19 cellular contexts compared by ENCODE assay signal in genomic region chr14:44759263-44759662, GRCh38.
DNase-seq lines count a peak whose midpoint lies in the region; ATAC-seq, FAIRE-seq and TF ChIP-seq lines count a peak whose summit lies in the region.
"Had no signal": no experiment of that assay in that cellular context is flagged by ENCODE, and none has a peak within 500 bp of the region (broad histone marks: within the 10 kb centered on the region; RNA-seq: fewer than 3 reads in every experiment).

No MANE protein-coding gene starts in this region.

- H3K23ac ChIP-seq in mesenchymal stem cell (ENCODE audit: low read length in 2 of 2) = no peak overlapping the region

- no peak overlapping the region for H3K14ac ChIP-seq in mesenchymal stem cell (ENCODE audit: low read length in 2 of 2)

- WGBS in mesenchymal stem cell = 91% methylated on average over 2 of the region's 2 CpGs
- WGBS in small intestine, 3 donors = 71 to 82% (median 75%) methylated on average over 2 of the region's 2 CpGs

- H3K4me1 ChIP-seq in A673 (ENCODE audit: insufficient read depth, low read length, poor library complexity, severe bottlenecking) = peaks cover 4% of the 10 kb centered on the region
- no peaks in the 10 kb centered on the region for H3K4me1 ChIP-seq in mesenchymal stem cell (ENCODE audit: control insufficient read depth, insufficient read depth, low read depth, low read length)
- H3K4me1 ChIP-seq in CD4-positive, alpha-beta memory T cell (ENCODE audit: insufficient read depth, low read length) = no peaks in the 10 kb centered on the region
- no peaks in the 10 kb centered on the region for H3K4me1 ChIP-seq in small intestine (ENCODE audit: control insufficient read depth in 2 of 2, insufficient read depth in 1 of 2, low read depth in 1 of 2, low read length in 1 of 2)
- H3K4me1 ChIP-seq: BE2C, Caco-2 had no signal

- no peak for ATAC-seq in GM21447 (IDR thresholded peaks at IDR 0.05; ENCODE audit: unreplicated experiment)

- H2BK15ac ChIP-seq in mesenchymal stem cell (ENCODE audit: low read depth, poor library complexity, severe bottlenecking) = no peak overlapping the region

- no peak overlapping the region for H3K4me3 Mint-ChIP-seq in CD4-positive, alpha-beta memory T cell
- H3K4me3 Mint-ChIP-seq: CD4-positive, CD25-positive, alpha-beta regulatory T cell had no signal

- H3K9me3 ChIP-seq in A673 (ENCODE audit: low read depth, low read length, poor library complexity, severe bottlenecking) = no peaks in the 10 kb centered on the region
- H3K9me3 ChIP-seq in mesenchymal stem cell (ENCODE audit: control insufficient read depth, low read length) = no peaks in the 10 kb centered on the region
- no peaks in the 10 kb centered on the region for H3K9me3 ChIP-seq in CD4-positive, alpha-beta memory T cell (ENCODE audit: control insufficient read depth in 1 of 2, low read length in 2 of 2)
- no peaks in the 10 kb centered on the region for H3K9me3 ChIP-seq in small intestine (ENCODE audit: control insufficient read depth, low read depth)
- H3K9me3 ChIP-seq: BE2C, Caco-2 had no signal

- H3K4me2 ChIP-seq in mesenchymal stem cell (ENCODE audit: low read length, poor library complexity, severe bottlenecking) = no peak overlapping the region

- no peak for FAIRE-seq in small intestine (lab: Jason Lieb, UNC)
- FAIRE-seq: G401.6, GM12891, GM19239 had no signal

- H3K36me3 Mint-ChIP-seq in CD4-positive, alpha-beta memory T cell = no peaks in the 10 kb centered on the region
- H3K36me3 Mint-ChIP-seq: CD4-positive, CD25-positive, alpha-beta regulatory T cell had no signal

- H3K4me3 ChIP-seq in A673 (ENCODE audit: low read depth, low read length, poor library complexity, severe bottlenecking) = no peak overlapping the region
- no peak overlapping the region for H3K4me3 ChIP-seq in fibroblast of pulmonary artery (replicated peaks; ENCODE audit: low read depth, low read length)
- H3K4me3 ChIP-seq in mesenchymal stem cell (ENCODE audit: insufficient read depth in 1 of 2, low read depth in 1 of 2, low read length in 2 of 2) = no peak overlapping the region
- H3K4me3 ChIP-seq in CD4-positive, alpha-beta memory T cell (ENCODE audit: low read length in 2 of 2) = no peak overlapping the region
- H3K4me3 ChIP-seq in small intestine (ENCODE audit: low read depth in 1 of 2, low read length in 2 of 2) = no peak overlapping the region
- H3K4me3 ChIP-seq: GM23248 had no signal

- H3K18ac ChIP-seq in mesenchymal stem cell (ENCODE audit: low read depth in 1 of 2, low read length in 2 of 2) = no peak overlapping the region

- H3K4ac ChIP-seq in mesenchymal stem cell (ENCODE audit: low read depth in 1 of 2, low read length in 2 of 2) = no peak overlapping the region

- CTCF ChIA-PET in A673 (lab: Charles Lee) = no interaction called here
- CTCF ChIA-PET in CD4-positive, alpha-beta memory T cell (lab: Charles Lee; ENCODE audit: partially characterized antibody) = no interaction called here

- H2BK5ac ChIP-seq in mesenchymal stem cell (ENCODE audit: low read depth, low read length, poor library complexity, severe bottlenecking) = no peak overlapping the region

- no peak overlapping the region for H4K91ac ChIP-seq in mesenchymal stem cell (ENCODE audit: low read length)

- H3K27ac ChIP-seq in A673 (ENCODE audit: low read depth, low read length, poor library complexity, severe bottlenecking) (no peak overlapping the region), mesenchymal stem cell (ENCODE audit: low read length, poor library complexity, severe bottlenecking) (no peak overlapping the region), small intestine (ENCODE audit: low read depth in 1 of 2, low read length in 1 of 2) (no peak overlapping the region)
- H3K27ac ChIP-seq in CD4-positive, alpha-beta memory T cell (ENCODE audit: low read depth, low read length) = no peak overlapping the region
- H3K27ac ChIP-seq: GM23248, HL-60 had no signal

- DNase-seq in A673 (ENCODE audit: low spot score) (peak; percentile 15), NCI-H69 (lab: John Stamatoyannopoulos, UW) (peak; percentile 27), fibroblast of pulmonary artery (ENCODE audit: low read depth) (peak; percentile 24), mesenchymal stem cell (peak; percentile 38), small intestine (no peak)
- DNase-seq in CD4-positive, alpha-beta memory T cell = no peak
- no peak for DNase-seq in stimulated activated CD8-positive, alpha-beta memory T cell treated with anti-CD3 and anti-CD28 coated beads, Interleukin-4, amount 100 ng/mL, for 48 hours
- DNase-seq: ACHN; BE2C; C1 segment of cervical spinal cord; Caco-2; CD4-positive, CD25-positive, alpha-beta regulatory T cell; GM23248; HCEC 1CT had no signal

- H2BK120ac ChIP-seq in mesenchymal stem cell (ENCODE audit: low read depth, low read length) = no peak overlapping the region

- H2AK5ac ChIP-seq in mesenchymal stem cell (ENCODE audit: low read length, severe bottlenecking) = no peak overlapping the region

- H4K8ac ChIP-seq in mesenchymal stem cell (ENCODE audit: low read length) = no peak overlapping the region

- no peaks in the 10 kb centered on the region for H3K27me3 ChIP-seq in A673 (replicated peaks; ENCODE audit: insufficient read depth, low read depth, low read length, poor library complexity)
- no peaks in the 10 kb centered on the region for H3K27me3 ChIP-seq in mesenchymal stem cell (ENCODE audit: control insufficient read depth in 1 of 2, insufficient read depth in 1 of 2, low read length in 2 of 2)
- no peaks in the 10 kb centered on the region for H3K27me3 ChIP-seq in CD4-positive, alpha-beta memory T cell (ENCODE audit: insufficient read depth, low read length)
- no peaks in the 10 kb centered on the region for H3K27me3 ChIP-seq in small intestine (ENCODE audit: control insufficient read depth in 2 of 2, insufficient read depth in 2 of 2, low read length in 2 of 2)
- H3K27me3 ChIP-seq: BE2C had no signal

- no peaks in the 10 kb centered on the region for H3K79me1 ChIP-seq in mesenchymal stem cell (replicated peaks; ENCODE audit: low read length, poor library complexity, severe bottlenecking)

- H2AFZ ChIP-seq in mesenchymal stem cell (ENCODE audit: low read depth, low read length) = no peak overlapping the region
- H2AFZ ChIP-seq: GM23248 had no signal

- H3K27me3 Mint-ChIP-seq in CD4-positive, alpha-beta memory T cell = peaks cover 0 to 2% of the 10 kb centered on the region in 2 donors

- BruUV-seq in A673 (replicated peaks; lab: Mats Ljungman, UMichigan) = no TSS peak

- H3K36me3 ChIP-seq in A673 (ENCODE audit: insufficient read depth, low read length, poor library complexity, severe bottlenecking) (no peaks in the 10 kb centered on the region), mesenchymal stem cell (ENCODE audit: control insufficient read depth in 1 of 2, insufficient read depth in 2 of 2, low read depth in 1 of 2, low read length in 2 of 2) (no peaks in the 10 kb centered on the region), small intestine (ENCODE audit: control insufficient read depth in 2 of 2, insufficient read depth in 2 of 2, low read length in 2 of 2) (no peaks in the 10 kb centered on the region)
- H3K36me3 ChIP-seq in CD4-positive, alpha-beta memory T cell (ENCODE audit: insufficient read depth, low read length) = no peaks in the 10 kb centered on the region
- H3K36me3 ChIP-seq: BE2C had no signal

- POLR2A ChIA-PET in A673 (lab: Charles Lee; ENCODE audit: low non-redundant PET) = no interaction called here
- POLR2A ChIA-PET in CD4-positive, alpha-beta memory T cell (lab: Charles Lee; ENCODE audit: partially characterized antibody) = no interaction called here

- no peaks in the 10 kb centered on the region for H3K4me1 Mint-ChIP-seq in CD4-positive, alpha-beta memory T cell
- H3K4me1 Mint-ChIP-seq: CD4-positive, CD25-positive, alpha-beta regulatory T cell had no signal

- intact Hi-C loops in A673 (cut with micrococcal nuclease; ENCODE audit: unreplicated experiment) = no loop called here
- intact Hi-C loops in CD4-positive, alpha-beta memory T cell (cut with micrococcal nuclease) = no loop called here

- H3K27ac Mint-ChIP-seq in CD4-positive, alpha-beta memory T cell = no peak overlapping the region
- H3K27ac Mint-ChIP-seq: CD4-positive, CD25-positive, alpha-beta regulatory T cell had no signal

- H3K9ac ChIP-seq in mesenchymal stem cell (ENCODE audit: low read length) = no peak overlapping the region
- H3K9ac ChIP-seq: GM23248 had no signal

- no peak for TF ChIP-seq CTCF in A673 (conservative IDR thresholded peaks at IDR 0.05; ENCODE audit: low read depth, low read length)
- no peak for TF ChIP-seq CTCF in fibroblast of pulmonary artery (IDR thresholded peaks at IDR 0.05; ENCODE audit: low read length, missing control alignments)

- no peak overlapping the region for H2BK12ac ChIP-seq in mesenchymal stem cell (ENCODE audit: low read length in 2 of 2)

- no peaks in the 10 kb centered on the region for H3K9me3 Mint-ChIP-seq in CD4-positive, alpha-beta memory T cell
- H3K9me3 Mint-ChIP-seq: CD4-positive, CD25-positive, alpha-beta regulatory T cell had no signal

Comparison
In these comparisons a context has a peak if more than half of its experiments do, and no peak if none do; other contexts are left out.
1. DNase-seq: peak in A673 (single experiment), NCI-H69 (single experiment), fibroblast of pulmonary artery (single experiment) and mesenchymal stem cell (single experiment); none in CD4-positive, alpha-beta memory T cell (0 of 5), stimulated activated CD8-positive, alpha-beta memory T cell treated with anti-CD3 and anti-CD28 coated beads, Interleukin-4, amount 100 ng/mL, for 48 hours (single experiment) and small intestine (single experiment).